Comparison of ENCODE assay signal across 11 cellular contexts in genomic region chr4:161937596-161937995, GRCh38.
"Had no signal": no experiment of that assay in that cellular context is flagged by ENCODE, and none has a peak within 500 bp of the region (broad histone marks: within the 10 kb centered on the region; RNA-seq: fewer than 3 reads in every experiment).

No MANE protein-coding gene starts in this region.

- H3K4me3 Mint-ChIP-seq: activated B cell treated with CpG ODN at 0.5 μM for 24 hours; activated naive CD4-positive, alpha-beta T cell treated with anti-CD3 and anti-CD28 coated beads, Interleukin-2, amount 50 U/mL, for 24 hours; T-helper 17 cell had no signal

- H3K4me3 ChIP-seq: gastrocnemius medialis, stomach, thoracic aorta had no signal

- H3K27ac Mint-ChIP-seq: activated B cell treated with CpG ODN at 0.5 μM for 24 hours; activated naive CD4-positive, alpha-beta T cell treated with anti-CD3 and anti-CD28 coated beads, Interleukin-2, amount 50 U/mL, for 24 hours; T-helper 17 cell had no signal

- H2AFZ ChIP-seq: parathyroid adenoma had no signal

- H3K79me2 ChIP-seq: parathyroid adenoma had no signal

- H3K9me3 Mint-ChIP-seq: activated B cell treated with CpG ODN at 0.5 μM for 24 hours had no signal

- H3K27ac ChIP-seq: gastrocnemius medialis, parathyroid adenoma, stomach, thoracic aorta had no signal

- H3K9me3 ChIP-seq: gastrocnemius medialis, stomach, thoracic aorta had no signal

- H3K4me1 ChIP-seq: gastrocnemius medialis, parathyroid adenoma, stomach had no signal

- ATAC-seq: gastrocnemius medialis, T-helper 17 cell had no signal

- H3K36me3 Mint-ChIP-seq: activated naive CD4-positive, alpha-beta T cell treated with anti-CD3 and anti-CD28 coated beads, Interleukin-2, amount 50 U/mL, for 24 hours had no signal

- DNase-seq: activated B cell treated with CpG ODN at 0.5 μM for 24 hours; activated CD4-positive, alpha-beta T cell treated with anti-CD3 and anti-CD28 coated beads, Interleukin-2, amount 50 U/mL, for 1 hour; activated effector memory CD4-positive, alpha-beta T cell treated with Interleukin-2 at 50 U/mL for 16 hours; amygdala; gastrocnemius medialis; midbrain; stomach; T-helper 17 cell had no signal

- H3K36me3 ChIP-seq: gastrocnemius medialis, stomach, thoracic aorta had no signal

- H3K27me3 ChIP-seq: gastrocnemius medialis, stomach had no signal

- H3K9ac ChIP-seq: parathyroid adenoma had no signal

- H3K27me3 Mint-ChIP-seq: activated B cell treated with CpG ODN at 0.5 μM for 24 hours; activated naive CD4-positive, alpha-beta T cell treated with anti-CD3 and anti-CD28 coated beads, Interleukin-2, amount 50 U/mL, for 24 hours; T-helper 17 cell had no signal

- H3K4me1 Mint-ChIP-seq: activated B cell treated with CpG ODN at 0.5 μM for 24 hours; activated naive CD4-positive, alpha-beta T cell treated with anti-CD3 and anti-CD28 coated beads, Interleukin-2, amount 50 U/mL, for 24 hours; T-helper 17 cell had no signal
